ENCODE assay signal across 13 cellular contexts in the genomic region with DNA sequence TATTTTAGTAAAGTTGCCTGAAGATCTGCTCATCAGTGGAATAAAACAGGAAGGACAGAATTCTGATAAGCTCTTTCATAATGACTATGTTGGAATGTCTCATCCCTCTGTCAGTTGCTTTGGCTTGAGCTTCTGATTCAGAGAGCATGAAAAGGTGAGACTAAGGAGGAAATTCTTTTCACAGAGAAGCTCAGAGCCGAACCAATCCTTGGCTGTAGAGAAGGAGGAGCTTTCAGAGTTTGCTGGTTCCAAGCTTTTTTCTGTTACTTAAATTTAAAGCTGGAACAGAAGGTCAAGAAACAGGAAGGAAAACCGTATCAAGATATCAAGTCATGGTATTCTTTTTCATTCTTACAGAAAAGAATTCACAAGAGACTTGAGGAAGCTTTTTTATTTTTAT. TPM values are rescaled to one million over a fixed set of nuclear protein-coding genes. Genes with fewer than 3 reads are reported as not detected.
DNase-seq lines count a peak whose midpoint lies in the region; ATAC-seq and TF ChIP-seq lines count a peak whose summit lies in the region.
"Had no signal": no experiment of that assay in that cellular context is flagged by ENCODE, and none has a peak within 500 bp of the region (broad histone marks: within the 10 kb centered on the region; RNA-seq: fewer than 3 reads in every experiment).

No MANE protein-coding gene starts in this region.

- peak overlapping the region in 2 of 3 experiments; percentile 71 to 73; a peak in 1 of 7 replicates for H3K27ac Mint-ChIP-seq in H9
- H3K27ac Mint-ChIP-seq in activated T-helper 2 cell treated with anti-CD3 and anti-CD28 coated beads, Interferon-gamma antibody, Interleukin-2, Interleukin-4, amounts not matched to agents 10 μg/mL and 5 μg/mL and 100 μg/mL, durations not matched to agents 14 hours and 24 hours and 36 hours, result peak overlapping the region; percentile 20
- H3K27ac Mint-ChIP-seq: stimulated activated naive CD8-positive, alpha-beta T cell treated with anti-CD3 and anti-CD28 coated beads, Interleukin-15, Interleukin-2, amounts not matched to agents 100 ng/mL and 50 ng/mL, for 24 hours had no signal

- no peak overlapping the region for H2AK5ac ChIP-seq in H9 (ENCODE audit: insufficient read length, low read length)

- no peak overlapping the region for H3K9ac ChIP-seq in H9 (ENCODE audit: extremely low read depth, insufficient read length, low read length)

- H3K14ac ChIP-seq in H9 (ENCODE audit: insufficient read depth, low read length), result no peak overlapping the region

- peaks cover 8% of the 10 kb centered on the region for H3K27me3 Mint-ChIP-seq in H9 (ENCODE audit: low read depth)
- H3K27me3 Mint-ChIP-seq in activated T-helper 2 cell treated with anti-CD3 and anti-CD28 coated beads, Interferon-gamma antibody, Interleukin-2, Interleukin-4, amounts not matched to agents 10 μg/mL and 5 μg/mL and 100 μg/mL, durations not matched to agents 14 hours and 24 hours and 36 hours (ENCODE audit: low read depth), result peaks cover 30% of the 10 kb centered on the region

- H3K18ac ChIP-seq in H9 (ENCODE audit: insufficient read length, low read depth, low read length), result no peak overlapping the region

- no peak overlapping the region for H3K23ac ChIP-seq in H9 (ENCODE audit: insufficient read length, low read depth, low read length)

- no peak overlapping the region for H2BK120ac ChIP-seq in H9 (ENCODE audit: low read depth, low read length, poor library complexity, severe bottlenecking)

- peaks cover 26 to 27% of the 10 kb centered on the region in 2 experiments for H3K4me1 Mint-ChIP-seq in H9
- H3K4me1 Mint-ChIP-seq in activated T-helper 2 cell treated with anti-CD3 and anti-CD28 coated beads, Interferon-gamma antibody, Interleukin-2, Interleukin-4, amounts not matched to agents 10 μg/mL and 5 μg/mL and 100 μg/mL, durations not matched to agents 14 hours and 24 hours and 36 hours (ENCODE audit: low read depth), result peaks cover 13% of the 10 kb centered on the region

- H2BK15ac ChIP-seq in H9 (ENCODE audit: low read depth, low read length), result no peak overlapping the region

- H4K8ac ChIP-seq in H9 (replicated peaks; ENCODE audit: insufficient read length, low read depth, low read length), result no peak overlapping the region

- no peaks in the 10 kb centered on the region for H3K79me1 ChIP-seq in H9 (ENCODE audit: insufficient read depth, low read depth, low read length, poor library complexity, severe bottlenecking)

- H2BK5ac ChIP-seq in H9 (ENCODE audit: insufficient read length, low read length), result no peak overlapping the region

- no peak overlapping the region for H3K4me3 Mint-ChIP-seq in H9
- H3K4me3 Mint-ChIP-seq in activated T-helper 2 cell treated with anti-CD3 and anti-CD28 coated beads, Interferon-gamma antibody, Interleukin-2, Interleukin-4, amounts not matched to agents 10 μg/mL and 5 μg/mL and 100 μg/mL, durations not matched to agents 14 hours and 24 hours and 36 hours (ENCODE audit: low read depth), result peak overlapping the region; percentile 11
- H3K4me3 Mint-ChIP-seq: stimulated activated naive CD8-positive, alpha-beta T cell treated with anti-CD3 and anti-CD28 coated beads, Interleukin-15, Interleukin-2, amounts not matched to agents 100 ng/mL and 50 ng/mL, for 24 hours had no signal

- no peaks in the 10 kb centered on the region for H3K9me3 ChIP-seq in H9 (ENCODE audit: control insufficient read depth, low read depth, low read length)

- H3K79me2 ChIP-seq in ACC112 (ENCODE audit: control insufficient read depth, insufficient read depth, low read length, unreplicated experiment) (no peaks in the 10 kb centered on the region), H9 (ENCODE audit: insufficient read depth, low read length) (no peaks in the 10 kb centered on the region)

- H3K4ac ChIP-seq in H9 (ENCODE audit: low read depth, low read length), result no peak overlapping the region

- H3K9me3 Mint-ChIP-seq in H9, result no peaks in the 10 kb centered on the region
- no peaks in the 10 kb centered on the region for H3K9me3 Mint-ChIP-seq in activated T-helper 2 cell treated with anti-CD3 and anti-CD28 coated beads, Interferon-gamma antibody, Interleukin-2, Interleukin-4, amounts not matched to agents 10 μg/mL and 5 μg/mL and 100 μg/mL, durations not matched to agents 14 hours and 24 hours and 36 hours
- H3K9me3 Mint-ChIP-seq: stimulated activated naive CD8-positive, alpha-beta T cell treated with anti-CD3 and anti-CD28 coated beads, Interleukin-15, Interleukin-2, amounts not matched to agents 100 ng/mL and 50 ng/mL, for 24 hours had no signal

- DNase-seq in H9 (no peak), iris pigment epithelial cell (ENCODE audit: low read depth) (peak; percentile 92), DMS 273 (lab: John Stamatoyannopoulos, UW; ENCODE audit: unreplicated experiment) (no peak), HuH-7.5 (ENCODE audit: low spot score) (no peak)
- no peak for DNase-seq in activated T-helper 2 cell treated with anti-CD3 and anti-CD28 coated beads, Interferon-gamma antibody, Interleukin-2, Interleukin-4, amounts not matched to agents 10 μg/mL and 5 μg/mL and 100 μg/mL, durations not matched to agents 14 hours and 24 hours and 36 hours (ENCODE audit: low spot score)
- DNase-seq: activated naive CD4-positive, alpha-beta T cell; AML-193; MM.1S had no signal

- H2BK12ac ChIP-seq in H9 (ENCODE audit: insufficient read length, low read depth, low read length), result no peak overlapping the region

- H3K4me1 ChIP-seq in ACC112 (ENCODE audit: control insufficient read depth, insufficient read depth, low read length, unreplicated experiment) (peaks cover 41% of the 10 kb centered on the region), H9 (ENCODE audit: insufficient read depth, low read length) (no peaks in the 10 kb centered on the region; the same call in 1 of the 2 replicates)

- no CpG with 5 or more reads among the region's 2 CpGs for WGBS in H9 (ENCODE audit: extremely low coverage, insufficient read length, low lambda C conversion rate)

- H3K36me3 ChIP-seq in ACC112 (ENCODE audit: insufficient read depth, low read length), result no peaks in the 10 kb centered on the region

- H3K27ac ChIP-seq in ACC112 (ENCODE audit: low read depth, low read length) (peak overlapping the region; percentile 90), H9 (ENCODE audit: insufficient read length, low read depth, low read length) (no peak overlapping the region)

- H4K20me1 ChIP-seq in H9 (ENCODE audit: control insufficient read depth, insufficient read depth, insufficient read length), result no peaks in the 10 kb centered on the region

- intact Hi-C loops in activated T-helper 2 cell treated with anti-CD3 and anti-CD28 coated beads, Interferon-gamma antibody, Interleukin-2, Interleukin-4, amounts not matched to agents 10 μg/mL and 5 μg/mL and 100 μg/mL, durations not matched to agents 14 hours and 24 hours and 36 hours (cut with micrococcal nuclease), result no loop called here

- no peak overlapping the region for H3K4me2 ChIP-seq in H9 (ENCODE audit: insufficient read depth, insufficient read length, low read length)

- no peaks in the 10 kb centered on the region for H3K23me2 ChIP-seq in H9 (ENCODE audit: insufficient read length, low read depth, low read length, poor library complexity, severe bottlenecking)

- 0 out of 7 replicates have a peak, but pooled peaks cover 0 to 2% (median 0%) of the 10 kb centered on the region in 3 experiments for H3K36me3 Mint-ChIP-seq in H9 (ENCODE audit: insufficient read depth in 1 of 3, low read depth in 3 of 3)
- H3K36me3 Mint-ChIP-seq in activated T-helper 2 cell treated with anti-CD3 and anti-CD28 coated beads, Interferon-gamma antibody, Interleukin-2, Interleukin-4, amounts not matched to agents 10 μg/mL and 5 μg/mL and 100 μg/mL, durations not matched to agents 14 hours and 24 hours and 36 hours (ENCODE audit: low read depth), result no peaks in the 10 kb centered on the region

- no peak overlapping the region for H2AFZ ChIP-seq in ACC112 (ENCODE audit: low read length, unreplicated experiment)
- no peak overlapping the region for H2AFZ ChIP-seq in H9 (ENCODE audit: low read length)

- H3T11ph ChIP-seq in H9 (ENCODE audit: low read length), result no peak overlapping the region

- H4K91ac ChIP-seq in H9 (ENCODE audit: insufficient read length, low read depth, low read length), result no peak overlapping the region

- no peak overlapping the region for H4K5ac ChIP-seq in H9 (ENCODE audit: insufficient read length, low read depth, low read length)

- H3K27me3 ChIP-seq in ACC112 (ENCODE audit: insufficient read depth, low read length) (no peaks in the 10 kb centered on the region), H9 (ENCODE audit: insufficient read depth, low read length) (no peaks in the 10 kb centered on the region)

- H2BK20ac ChIP-seq in H9 (ENCODE audit: low read depth, low read length, poor library complexity, severe bottlenecking), result no peak overlapping the region

- no peak overlapping the region for H3K4me3 ChIP-seq in ACC112 (ENCODE audit: low read depth, low read length)

- no peak for TF ChIP-seq CTCF in H9 (conservative IDR thresholded peaks at IDR 0.05)

- H3K56ac ChIP-seq in H9 (ENCODE audit: insufficient read length, low read depth, low read length), result no peak overlapping the region

- ATAC-seq in GM18519 (IDR thresholded peaks at IDR 0.05; ENCODE audit: low FRiP score, unreplicated experiment) (no peak), HG02885 (IDR thresholded peaks at IDR 0.05; ENCODE audit: poor library complexity, unreplicated experiment) (no peak)

RNA-seq across cellular contexts. Expression of a gene that starts 24.0 kb away (rescaled TPM):
- 12.0 and 14.5 TPM in 2 replicates for total RNA-seq in H9 (2021)
- total RNA-seq in activated T-helper 2 cell treated with anti-CD3 and anti-CD28 coated beads, Interferon-gamma antibody, Interleukin-2, Interleukin-4, amounts not matched to agents 10 μg/mL and 5 μg/mL and 100 μg/mL, durations not matched to agents 14 hours and 24 hours and 36 hours, result 0.57 and 1.4 TPM in 2 replicates
- total RNA-seq: H4 had no signal

RNA-seq across cellular contexts. Expression of a gene that starts 38.3 kb away (rescaled TPM):
- total RNA-seq in H9 (2021), result 114 and 116 TPM in 2 replicates
- total RNA-seq in activated T-helper 2 cell treated with anti-CD3 and anti-CD28 coated beads, Interferon-gamma antibody, Interleukin-2, Interleukin-4, amounts not matched to agents 10 μg/mL and 5 μg/mL and 100 μg/mL, durations not matched to agents 14 hours and 24 hours and 36 hours, result 168 and 174 TPM in 2 replicates

RNA-seq across cellular contexts. Expression of a gene that starts 45.2 kb away (rescaled TPM):
- total RNA-seq in H9 (2021), result 22.2 and 22.5 TPM in 2 replicates
- 17.1 and 18.8 TPM in 2 replicates for total RNA-seq in activated T-helper 2 cell treated with anti-CD3 and anti-CD28 coated beads, Interferon-gamma antibody, Interleukin-2, Interleukin-4, amounts not matched to agents 10 μg/mL and 5 μg/mL and 100 μg/mL, durations not matched to agents 14 hours and 24 hours and 36 hours
